ENCODE assay signal across 20 cellular contexts in genomic region chr9:135326141-135326540, GRCh38.
"Had no signal": no experiment of that assay in that cellular context is flagged by ENCODE, and none has a peak within 500 bp of the region (broad histone marks: within the 10 kb centered on the region; RNA-seq: fewer than 3 reads in every experiment).

No MANE protein-coding gene starts in this region.

- H3K4me1 Mint-ChIP-seq: neural progenitor cell, T-helper 17 cell had no signal

- ATAC-seq: heart left ventricle; left colon; naive thymus-derived CD8-positive, alpha-beta T cell; T-helper 17 cell; upper lobe of right lung had no signal

- H3K9me3 ChIP-seq: prostate gland, upper lobe of right lung had no signal

- H3K9ac ChIP-seq: neural progenitor cell had no signal

- H3K36me3 ChIP-seq: heart left ventricle, neural progenitor cell, ovary, prostate gland, upper lobe of right lung had no signal

- H2AFZ ChIP-seq: neural progenitor cell had no signal

- FAIRE-seq: keratinocyte had no signal

- H3K4me3 ChIP-seq: heart left ventricle, neural progenitor cell, ovary, prostate gland, upper lobe of right lung had no signal

- DNase-seq: activated CD4-positive, alpha-beta memory T cell treated with anti-CD3 and anti-CD28 coated beads for 36 hours; activated CD4-positive, alpha-beta T cell treated with anti-CD3 and anti-CD28 coated beads for 48 hours; activated CD4-positive, CD25-positive, alpha-beta regulatory T cell; activated naive CD4-positive, alpha-beta T cell treated with anti-CD3 and anti-CD28 coated beads for 36 hours; cerebellar nuclear complex; cortex of kidney; heart left ventricle; left colon; ovary; stimulated activated CD4-positive, alpha-beta T cell treated with anti-CD3 and anti-CD28 coated beads, Interleukin-4, amount 100 ng/mL, for 1 hour; stimulated activated naive CD4-positive, alpha-beta T cell treated with Interleukin-2 at 50 U/mL for 16 hours; SW 1271; T-helper 17 cell had no signal

- H3K27ac Mint-ChIP-seq: activated CD4-positive, alpha-beta memory T cell treated with anti-CD3 and anti-CD28 coated beads for 36 hours; activated naive CD4-positive, alpha-beta T cell treated with anti-CD3 and anti-CD28 coated beads for 36 hours; activated T-helper 2 cell treated with anti-CD3 and anti-CD28 coated beads, Interferon-gamma antibody, Interleukin-2, Interleukin-4, amounts not matched to agents 10 μg/mL and 5 μg/mL and 100 μg/mL, durations not matched to agents 14 hours and 24 hours and 36 hours; naive thymus-derived CD8-positive, alpha-beta T cell; neural progenitor cell; T-helper 17 cell had no signal

- H3K27me3 ChIP-seq: neural progenitor cell, ovary, upper lobe of right lung had no signal

- H3K4me3 Mint-ChIP-seq: activated CD4-positive, alpha-beta memory T cell treated with anti-CD3 and anti-CD28 coated beads for 36 hours; activated naive CD4-positive, alpha-beta T cell treated with anti-CD3 and anti-CD28 coated beads for 36 hours; naive thymus-derived CD8-positive, alpha-beta T cell; neural progenitor cell; T-helper 17 cell had no signal

- H3K4me1 ChIP-seq: heart left ventricle, neural progenitor cell, prostate gland, upper lobe of right lung had no signal

- H3K27ac ChIP-seq: epithelial cell of prostate, heart left ventricle, neural progenitor cell, ovary, prostate gland, upper lobe of right lung had no signal

- H3K36me3 Mint-ChIP-seq: activated CD4-positive, alpha-beta memory T cell treated with anti-CD3 and anti-CD28 coated beads for 36 hours; naive thymus-derived CD8-positive, alpha-beta T cell; neural progenitor cell had no signal

- H3K9me3 Mint-ChIP-seq: activated CD4-positive, alpha-beta memory T cell treated with anti-CD3 and anti-CD28 coated beads for 36 hours; activated naive CD4-positive, alpha-beta T cell treated with anti-CD3 and anti-CD28 coated beads for 36 hours; activated T-helper 2 cell treated with anti-CD3 and anti-CD28 coated beads, Interferon-gamma antibody, Interleukin-2, Interleukin-4, amounts not matched to agents 10 μg/mL and 5 μg/mL and 100 μg/mL, durations not matched to agents 14 hours and 24 hours and 36 hours; naive thymus-derived CD8-positive, alpha-beta T cell had no signal

- H3K4me2 ChIP-seq: neural progenitor cell had no signal
